Comparison of ENCODE assay signal across 31 cellular contexts in the genomic region with DNA sequence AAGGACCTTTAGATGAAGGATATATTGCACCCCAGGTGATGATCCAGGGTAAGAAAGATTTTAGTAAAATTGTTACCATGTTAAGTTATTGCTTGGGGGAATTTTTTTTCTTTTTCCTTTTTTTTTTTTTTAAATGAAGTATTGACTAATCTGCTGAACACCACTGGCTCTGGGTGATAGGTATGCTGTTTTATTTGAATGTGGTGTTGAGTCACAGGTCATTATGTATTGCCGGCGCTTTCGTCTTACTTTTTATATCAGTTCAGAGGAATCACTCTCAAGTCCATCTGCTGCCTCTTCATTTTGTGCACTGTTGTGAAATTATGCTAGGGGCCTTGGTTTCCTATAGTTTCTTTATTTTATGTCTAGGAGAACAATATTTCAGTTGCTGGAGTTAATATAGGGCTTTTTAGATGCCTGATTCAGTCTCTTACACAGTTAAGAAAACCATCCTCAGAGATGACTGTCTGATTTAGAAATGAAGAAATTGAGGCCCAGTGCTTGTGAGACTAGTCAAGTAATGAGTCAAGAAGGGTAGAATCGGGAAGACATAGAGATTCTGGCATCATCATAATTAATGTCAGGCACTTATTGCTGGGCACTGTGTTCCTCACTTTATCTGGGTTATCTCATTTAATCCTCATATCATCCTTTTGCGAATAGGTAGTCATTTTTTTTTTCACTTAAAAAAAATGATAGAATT. TPM values are rescaled to one million over a fixed set of nuclear protein-coding genes. Genes with fewer than 3 reads are reported as not detected.
DNase-seq lines count a peak whose midpoint lies in the region; ATAC-seq and TF ChIP-seq lines count a peak whose summit lies in the region.
"Had no signal": no experiment of that assay in that cellular context is flagged by ENCODE, and none has a peak within 500 bp of the region (broad histone marks: within the 10 kb centered on the region; RNA-seq: fewer than 3 reads in every experiment).

No MANE protein-coding gene starts in this region.

- no peak overlapping the region for H3K4me3 Mint-ChIP-seq in activated CD4-positive, alpha-beta memory T cell treated with anti-CD3 and anti-CD28 coated beads for 36 hours
- H3K4me3 Mint-ChIP-seq in activated CD4-positive, alpha-beta memory T cell treated with anti-CD3 and anti-CD28 coated beads, Interleukin-2, amount 10 ng/mL, durations not matched to agents 7 days and 5 days: no peak overlapping the region
- H3K4me3 Mint-ChIP-seq in activated naive CD8-positive, alpha-beta T cell: no peak overlapping the region
- no peak overlapping the region for H3K4me3 Mint-ChIP-seq in neural progenitor cell
- H3K4me3 Mint-ChIP-seq: activated CD4-positive, alpha-beta T cell treated with anti-CD3 and anti-CD28 coated beads, Interleukin-2, amount 10 ng/mL, durations not matched to agents 7 days and 5 days; CD4-positive, alpha-beta T cell; HFFc6; stimulated activated naive B cell treated with anti-CD40 and anti-IgM and Interleukin-4, amounts not matched to agents 10 μg/mL and 1 μg/mL and 100 μg/mL, for 72 hours; T-helper 1 cell treated with Interleukin-12 subunit alpha and Interleukin-12 subunit beta and Interleukin-4 antibody, amounts not matched to agents 30 μg/mL and 1 μg/mL, for 36 hours had no signal

- no peaks in the 10 kb centered on the region for H3K27me3 Mint-ChIP-seq in activated CD4-positive, alpha-beta memory T cell treated with anti-CD3 and anti-CD28 coated beads for 36 hours
- H3K27me3 Mint-ChIP-seq in activated CD4-positive, alpha-beta memory T cell treated with anti-CD3 and anti-CD28 coated beads, Interleukin-2, amount 10 ng/mL, durations not matched to agents 7 days and 5 days: no peaks in the 10 kb centered on the region
- no peaks in the 10 kb centered on the region for H3K27me3 Mint-ChIP-seq in activated naive CD8-positive, alpha-beta T cell
- peaks cover 3% of the 10 kb centered on the region for H3K27me3 Mint-ChIP-seq in neural progenitor cell (ENCODE audit: insufficient read depth, low read depth)
- H3K27me3 Mint-ChIP-seq: activated CD4-positive, alpha-beta T cell treated with anti-CD3 and anti-CD28 coated beads, Interleukin-2, amount 10 ng/mL, durations not matched to agents 7 days and 5 days; CD4-positive, alpha-beta T cell; stimulated activated naive B cell treated with anti-CD40 and anti-IgM and Interleukin-4, amounts not matched to agents 10 μg/mL and 1 μg/mL and 100 μg/mL, for 72 hours had no signal

- no peak overlapping the region for H3K4me2 ChIP-seq in neural progenitor cell
- H3K4me2 ChIP-seq: A549, SK-N-SH had no signal

- H3K36me3 ChIP-seq in neural progenitor cell: no peaks in the 10 kb centered on the region
- H3K36me3 ChIP-seq: gastrocnemius medialis, sigmoid colon, vagina had no signal

- H4K20me1 ChIP-seq in neural progenitor cell (ENCODE audit: low read depth): peaks cover 27% of the 10 kb centered on the region

- ATAC-seq in HG02610 (IDR thresholded peaks at IDR 0.05; ENCODE audit: unreplicated experiment): no peak
- ATAC-seq in HG03097 (IDR thresholded peaks at IDR 0.05; ENCODE audit: low FRiP score, unreplicated experiment): no peak
- ATAC-seq: A549; gastrocnemius medialis; GM12878; left lobe of liver; psoas muscle; stimulated activated naive B cell treated with anti-CD40 and anti-IgM and Interleukin-4, amounts not matched to agents 10 μg/mL and 1 μg/mL and 100 μg/mL, for 72 hours had no signal

- intact Hi-C loops in activated CD4-positive, alpha-beta memory T cell treated with anti-CD3 and anti-CD28 coated beads for 36 hours (cut with micrococcal nuclease): loop anchor here (5.0 to 10.0 kb wide), 2 partner anchors 33 to 535 kb away; no protein-coding TSS in a partner anchor

- no peak overlapping the region for H3K4me3 ChIP-seq in neural progenitor cell
- H3K4me3 ChIP-seq: A549, gastrocnemius medialis, GM12878, psoas muscle, sigmoid colon, vagina had no signal

- no peak for DNase-seq in activated CD4-positive, alpha-beta memory T cell treated with anti-CD3 and anti-CD28 coated beads for 36 hours
- DNase-seq in activated CD4-positive, alpha-beta memory T cell treated with anti-CD3 and anti-CD28 coated beads, Interleukin-2, amount 10 ng/mL, durations not matched to agents 7 days and 5 days: no peak
- DNase-seq in HS-5 (ENCODE audit: low read depth) (peak; percentile 33), neural progenitor cell (ENCODE audit: low spot score) (no peak), kidney glomerular epithelial cell (lab: John Stamatoyannopoulos, UW) (no peak)
- DNase-seq: activated CD4-positive, alpha-beta T cell treated with anti-CD3 and anti-CD28 coated beads, Interleukin-2, amount 10 ng/mL, durations not matched to agents 7 days and 5 days; activated CD8-positive, alpha-beta memory T cell treated with anti-CD3 and anti-CD28 coated beads, Interleukin-2, amount 50 U/mL, for 48 hours; activated naive CD4-positive, alpha-beta T cell treated with Interleukin-2 at 50 U/mL for 16 hours; AML-193; CD4-positive, alpha-beta T cell; dermis blood vessel endothelial cell; gastrocnemius medialis; HFFc6; mesendoderm; NCI-H146; NCI-H446; NCI-H774; nucleus accumbens; psoas muscle; sigmoid colon; SK-N-SH; stimulated activated CD4-positive, alpha-beta T cell treated with anti-CD3 and anti-CD28 coated beads, Interleukin-4, amount 100 ng/mL, for 4 hours; stimulated activated naive B cell treated with anti-CD40 and anti-IgM and Interleukin-4, amounts not matched to agents 10 μg/mL and 1 μg/mL and 100 μg/mL, for 72 hours had no signal

- H3K4me1 Mint-ChIP-seq in activated CD4-positive, alpha-beta memory T cell treated with anti-CD3 and anti-CD28 coated beads for 36 hours (ENCODE audit: low read depth): peaks cover 38% of the 10 kb centered on the region
- H3K4me1 Mint-ChIP-seq in activated CD4-positive, alpha-beta memory T cell treated with anti-CD3 and anti-CD28 coated beads, Interleukin-2, amount 10 ng/mL, durations not matched to agents 7 days and 5 days: peaks cover 21% of the 10 kb centered on the region
- peaks cover 42% of the 10 kb centered on the region for H3K4me1 Mint-ChIP-seq in activated naive CD8-positive, alpha-beta T cell (ENCODE audit: low read depth)
- H3K4me1 Mint-ChIP-seq in neural progenitor cell: peaks cover 34% of the 10 kb centered on the region

- no peak overlapping the region for H3K9ac ChIP-seq in neural progenitor cell
- H3K9ac ChIP-seq: SK-N-SH had no signal

- CTCF ChIA-PET in activated CD4-positive, alpha-beta memory T cell treated with anti-CD3 and anti-CD28 coated beads for 36 hours (lab: Charles Lee): no interaction called here
- CTCF ChIA-PET in activated CD4-positive, alpha-beta memory T cell treated with anti-CD3 and anti-CD28 coated beads, Interleukin-2, amount 10 ng/mL, durations not matched to agents 7 days and 5 days (lab: Charles Lee): interaction anchor here (1.2 kb wide), 1 partner anchor 179 kb away, joined by 3 read pairs; no protein-coding TSS in a partner anchor

- no peak for TF ChIP-seq CTCF in neural progenitor cell (IDR thresholded peaks at IDR 0.05)

- peak overlapping the region; percentile 79 for H3K27ac ChIP-seq in neural progenitor cell
- H3K27ac ChIP-seq: A549, gastrocnemius medialis, psoas muscle, sigmoid colon, vagina had no signal

- peak overlapping the region; percentile 25 for H3K27ac Mint-ChIP-seq in activated CD4-positive, alpha-beta memory T cell treated with anti-CD3 and anti-CD28 coated beads for 36 hours
- H3K27ac Mint-ChIP-seq in activated CD4-positive, alpha-beta memory T cell treated with anti-CD3 and anti-CD28 coated beads, Interleukin-2, amount 10 ng/mL, durations not matched to agents 7 days and 5 days: no peak overlapping the region
- H3K27ac Mint-ChIP-seq in activated naive CD8-positive, alpha-beta T cell: peak overlapping the region; percentile 64
- H3K27ac Mint-ChIP-seq in neural progenitor cell: no peak overlapping the region
- H3K27ac Mint-ChIP-seq: activated CD4-positive, alpha-beta T cell treated with anti-CD3 and anti-CD28 coated beads, Interleukin-2, amount 10 ng/mL, durations not matched to agents 7 days and 5 days; CD4-positive, alpha-beta T cell; HFFc6; stimulated activated naive B cell treated with anti-CD40 and anti-IgM and Interleukin-4, amounts not matched to agents 10 μg/mL and 1 μg/mL and 100 μg/mL, for 72 hours; T-helper 1 cell treated with Interleukin-12 subunit alpha and Interleukin-12 subunit beta and Interleukin-4 antibody, amounts not matched to agents 30 μg/mL and 1 μg/mL, for 36 hours had no signal

- no peaks in the 10 kb centered on the region for H3K36me3 Mint-ChIP-seq in activated CD4-positive, alpha-beta memory T cell treated with anti-CD3 and anti-CD28 coated beads for 36 hours
- H3K36me3 Mint-ChIP-seq in activated CD4-positive, alpha-beta memory T cell treated with anti-CD3 and anti-CD28 coated beads, Interleukin-2, amount 10 ng/mL, durations not matched to agents 7 days and 5 days (ENCODE audit: low read depth): peaks cover 16% of the 10 kb centered on the region
- peaks cover 14% of the 10 kb centered on the region for H3K36me3 Mint-ChIP-seq in activated naive CD8-positive, alpha-beta T cell
- peaks cover 26% of the 10 kb centered on the region for H3K36me3 Mint-ChIP-seq in neural progenitor cell

- POLR2A ChIA-PET in activated CD4-positive, alpha-beta memory T cell treated with anti-CD3 and anti-CD28 coated beads for 36 hours (lab: Charles Lee): interaction anchor here (1.0 kb wide), 1 partner anchor 26 kb away, joined by 3 read pairs; no protein-coding TSS in a partner anchor
- POLR2A ChIA-PET in activated CD4-positive, alpha-beta memory T cell treated with anti-CD3 and anti-CD28 coated beads, Interleukin-2, amount 10 ng/mL, durations not matched to agents 7 days and 5 days (lab: Charles Lee): interaction anchor here (1.0 kb wide), 1 partner anchor 283 kb away, joined by 3 read pairs; no protein-coding TSS in a partner anchor

- H3K9me3 Mint-ChIP-seq in activated CD4-positive, alpha-beta memory T cell treated with anti-CD3 and anti-CD28 coated beads for 36 hours: no peaks in the 10 kb centered on the region
- no peaks in the 10 kb centered on the region for H3K9me3 Mint-ChIP-seq in activated CD4-positive, alpha-beta memory T cell treated with anti-CD3 and anti-CD28 coated beads, Interleukin-2, amount 10 ng/mL, durations not matched to agents 7 days and 5 days
- no peaks in the 10 kb centered on the region for H3K9me3 Mint-ChIP-seq in activated naive CD8-positive, alpha-beta T cell (ENCODE audit: low read depth)
- H3K9me3 Mint-ChIP-seq in neural progenitor cell: peaks cover 10% of the 10 kb centered on the region
- H3K9me3 Mint-ChIP-seq: activated CD4-positive, alpha-beta T cell treated with anti-CD3 and anti-CD28 coated beads, Interleukin-2, amount 10 ng/mL, durations not matched to agents 7 days and 5 days; CD4-positive, alpha-beta T cell; HFFc6; T-helper 1 cell treated with Interleukin-12 subunit alpha and Interleukin-12 subunit beta and Interleukin-4 antibody, amounts not matched to agents 30 μg/mL and 1 μg/mL, for 36 hours had no signal

- no peak overlapping the region for H2AFZ ChIP-seq in neural progenitor cell (replicated peaks)

- peaks cover 44% of the 10 kb centered on the region for H3F3A ChIP-seq in neural progenitor cell (ENCODE audit: low read depth)

- H3K27me3 ChIP-seq in neural progenitor cell: no peaks in the 10 kb centered on the region
- H3K27me3 ChIP-seq: gastrocnemius medialis, sigmoid colon, vagina had no signal

- H3K9me3 ChIP-seq in neural progenitor cell (ENCODE audit: low read depth): no peaks in the 10 kb centered on the region
- H3K9me3 ChIP-seq: A549, gastrocnemius medialis, psoas muscle, sigmoid colon, SK-N-SH, vagina had no signal

- peaks cover 34% of the 10 kb centered on the region for H3K4me1 ChIP-seq in neural progenitor cell
- H3K4me1 ChIP-seq: psoas muscle, sigmoid colon had no signal

- H3K79me2 ChIP-seq in neural progenitor cell (ENCODE audit: low read depth): peaks cover 94% of the 10 kb centered on the region

RNA-seq across cellular contexts. Expression of a gene that starts 38.7 kb away (rescaled TPM):
- 10 to 100 TPM; 19.9 to 20.4 TPM for total RNA-seq in activated CD4-positive, alpha-beta memory T cell treated with anti-CD3 and anti-CD28 coated beads for 36 hours
- total RNA-seq in activated CD4-positive, alpha-beta memory T cell treated with anti-CD3 and anti-CD28 coated beads, Interleukin-2, amount 10 ng/mL, durations not matched to agents 7 days and 5 days: 10 to 100 TPM; 21.9 to 24.7 TPM
- 22.9 and 24.3 TPM in 2 replicates for total RNA-seq in neural progenitor cell (ENCODE audit: low replicate concordance)

Comparison
In these comparisons a context has a peak if more than half of its experiments do, and no peak if none do; other contexts are left out.
1. H3K27ac Mint-ChIP-seq: peak in activated CD4-positive, alpha-beta memory T cell treated with anti-CD3 and anti-CD28 coated beads for 36 hours (single experiment) and activated naive CD8-positive, alpha-beta T cell (single experiment); none in activated CD4-positive, alpha-beta memory T cell treated with anti-CD3 and anti-CD28 coated beads, Interleukin-2, amount 10 ng/mL, durations not matched to agents 7 days and 5 days (single experiment) and neural progenitor cell (single experiment).